Comparison of ENCODE assay signal across 17 cellular contexts in genomic region chr15:93985173-93985572, GRCh38.
DNase-seq lines count a peak whose midpoint lies in the region; ATAC-seq and TF ChIP-seq lines count a peak whose summit lies in the region.
"Had no signal": no experiment of that assay in that cellular context is flagged by ENCODE, and none has a peak within 500 bp of the region (broad histone marks: within the 10 kb centered on the region; RNA-seq: fewer than 3 reads in every experiment).

No MANE protein-coding gene starts in this region.

- no peaks in the 10 kb centered on the region for H3K27me3 ChIP-seq in A673 (replicated peaks; ENCODE audit: insufficient read depth, low read depth, low read length, poor library complexity)
- no peaks in the 10 kb centered on the region for H3K27me3 ChIP-seq in DND-41 (ENCODE audit: insufficient read depth, low read length, poor library complexity)
- H3K27me3 ChIP-seq in neural progenitor cell, result no peaks in the 10 kb centered on the region
- no peaks in the 10 kb centered on the region for H3K27me3 ChIP-seq in vagina

- H3K36me3 Mint-ChIP-seq in natural killer cell, result no peaks in the 10 kb centered on the region
- no peaks in the 10 kb centered on the region for H3K36me3 Mint-ChIP-seq in neural progenitor cell
- H3K36me3 Mint-ChIP-seq: CD14-positive monocyte; CD8-positive, alpha-beta T cell had no signal

- intact Hi-C loops in A673 (cut with micrococcal nuclease; ENCODE audit: unreplicated experiment), result no loop called here
- intact Hi-C loops in natural killer cell (cut with micrococcal nuclease), result no loop called here
- intact Hi-C loops in vagina (cut with DNase I), result loop anchor here (10.0 kb wide), 1 partner anchor 950 kb away; no protein-coding TSS in a partner anchor

- ATAC-seq in DND-41 (ENCODE audit: insufficient read depth, low read depth) (no peak), natural killer cell (no peak), HG03520 (IDR thresholded peaks at IDR 0.05; ENCODE audit: unreplicated experiment) (no peak)
- ATAC-seq: CD8-positive, alpha-beta T cell; HepG2 had no signal

- TF ChIP-seq CTCF in A673 (conservative IDR thresholded peaks at IDR 0.05; ENCODE audit: low read depth, low read length) (no peak), DND-41 (IDR thresholded peaks at IDR 0.05; ENCODE audit: borderline replicate concordance, extremely low read depth, low read length, poor library complexity, severe bottlenecking) (no peak), natural killer cell (IDR thresholded peaks at IDR 0.05) (no peak), neural progenitor cell (IDR thresholded peaks at IDR 0.05) (no peak), vagina (IDR thresholded peaks at IDR 0.05) (no peak)

- H3K4me2 ChIP-seq in DND-41 (ENCODE audit: insufficient read depth, low read length) (peak overlapping the region; percentile 50; the same call in 1 of the 2 replicates), neural progenitor cell (peak overlapping the region; percentile 8)

- H3K4me3 ChIP-seq in A673 (ENCODE audit: low read depth, low read length, poor library complexity, severe bottlenecking) (no peak overlapping the region), DND-41 (ENCODE audit: low read depth in 1 of 2, low read length in 2 of 2) (no peak overlapping the region; a peak in 1 of 4 replicates), neural progenitor cell (no peak overlapping the region), vagina (no peak overlapping the region)

- POLR2A ChIA-PET in A673 (lab: Charles Lee; ENCODE audit: low non-redundant PET), result no interaction called here

- CTCF ChIA-PET in A673 (lab: Charles Lee), result interaction anchor here (1.0 kb wide), 1 partner anchor 135 kb away, joined by 4 read pairs; no protein-coding TSS in a partner anchor

- H3K4me1 ChIP-seq in A673 (ENCODE audit: insufficient read depth, low read length, poor library complexity, severe bottlenecking) (peaks cover 10% of the 10 kb centered on the region), DND-41 (ENCODE audit: insufficient read depth, low read length) (peaks cover 88% of the 10 kb centered on the region), neural progenitor cell (peaks cover 39% of the 10 kb centered on the region), vagina (peaks cover 20% of the 10 kb centered on the region)

- no peaks in the 10 kb centered on the region for H3K36me3 ChIP-seq in A673 (ENCODE audit: insufficient read depth, low read length, poor library complexity, severe bottlenecking)
- no peaks in the 10 kb centered on the region for H3K36me3 ChIP-seq in DND-41 (ENCODE audit: insufficient read depth, low read length)
- no peaks in the 10 kb centered on the region for H3K36me3 ChIP-seq in neural progenitor cell
- no peaks in the 10 kb centered on the region for H3K36me3 ChIP-seq in vagina

- peak overlapping the region; percentile 21 to 86 for H3K27ac Mint-ChIP-seq in natural killer cell
- no peak overlapping the region for H3K27ac Mint-ChIP-seq in neural progenitor cell
- H3K27ac Mint-ChIP-seq: B cell; CD14-positive monocyte; CD8-positive, alpha-beta T cell; HFFc6 had no signal

- DNase-seq in A673 (ENCODE audit: low spot score) (peak; percentile 70), DND-41 (no peak), natural killer cell (no peak), neural progenitor cell (ENCODE audit: low spot score) (no peak), vagina (ENCODE audit: extremely low spot score in 2 of 2) (no peak), NCI-H2029 (lab: John Stamatoyannopoulos, UW) (no peak)
- DNase-seq: CD8-positive, alpha-beta T cell; COR-L47; DMS153; DMS79 treated with DMSO at 0.1 percent for 48 hours; GDM1; HCEC 1CT; HFFc6 had no signal

- no peak overlapping the region for H3K27ac ChIP-seq in A673 (ENCODE audit: low read depth, low read length, poor library complexity, severe bottlenecking)
- peak overlapping the region; percentile 99 for H3K27ac ChIP-seq in DND-41 (ENCODE audit: low read length)
- H3K27ac ChIP-seq in neural progenitor cell, result no peak overlapping the region
- no peak overlapping the region for H3K27ac ChIP-seq in vagina

- H2AFZ ChIP-seq in DND-41 (ENCODE audit: low read depth, low read length) (peak overlapping the region; percentile 44), neural progenitor cell (replicated peaks) (no peak overlapping the region)

- H3K27me3 Mint-ChIP-seq in natural killer cell (ENCODE audit: low read depth in 2 of 2) (no peaks in the 10 kb centered on the region), neural progenitor cell (ENCODE audit: insufficient read depth, low read depth) (no peaks in the 10 kb centered on the region)

- peaks cover 3% of the 10 kb centered on the region for H3F3A ChIP-seq in neural progenitor cell (ENCODE audit: low read depth)

- H3K9ac ChIP-seq in DND-41 (ENCODE audit: low read depth, low read length) (peak overlapping the region; percentile 74), neural progenitor cell (no peak overlapping the region)

- H4K20me1 ChIP-seq in DND-41 (ENCODE audit: insufficient read depth, low read length) (no peaks in the 10 kb centered on the region), neural progenitor cell (ENCODE audit: low read depth) (no peaks in the 10 kb centered on the region)

- H3K79me2 ChIP-seq in DND-41 (ENCODE audit: insufficient read depth, low read length), result no peaks in the 10 kb centered on the region
- H3K79me2 ChIP-seq in neural progenitor cell (ENCODE audit: low read depth), result no peaks in the 10 kb centered on the region

- BruUV-seq in A673 (replicated peaks; lab: Mats Ljungman, UMichigan), result no TSS peak

- no peak for TF ChIP-seq POLR2A in vagina (IDR thresholded peaks at IDR 0.05)

- H3K4me1 Mint-ChIP-seq in natural killer cell, result peaks cover 53 to 54% of the 10 kb centered on the region in 2 donors
- H3K4me1 Mint-ChIP-seq in neural progenitor cell, result peaks cover 19% of the 10 kb centered on the region

- no peak overlapping the region for H3K4me3 Mint-ChIP-seq in natural killer cell
- no peak overlapping the region for H3K4me3 Mint-ChIP-seq in neural progenitor cell
- H3K4me3 Mint-ChIP-seq: B cell; CD14-positive monocyte; CD8-positive, alpha-beta T cell; HFFc6 had no signal

- no peaks in the 10 kb centered on the region for H3K9me3 Mint-ChIP-seq in natural killer cell
- H3K9me3 Mint-ChIP-seq in neural progenitor cell, result no peaks in the 10 kb centered on the region
- H3K9me3 Mint-ChIP-seq: CD8-positive, alpha-beta T cell; HFFc6 had no signal

- H3K9me3 ChIP-seq in A673 (ENCODE audit: low read depth, low read length, poor library complexity, severe bottlenecking) (no peaks in the 10 kb centered on the region), DND-41 (ENCODE audit: insufficient read depth, low read length, severe bottlenecking) (no peaks in the 10 kb centered on the region), neural progenitor cell (ENCODE audit: low read depth) (no peaks in the 10 kb centered on the region), vagina (no peaks in the 10 kb centered on the region)
